29 cellular contexts compared by ENCODE assay signal in genomic region chr5:142532416-142533176, GRCh38.
"Had no signal": no experiment of that assay in that cellular context is flagged by ENCODE, and none has a peak within 500 bp of the region (broad histone marks: within the 10 kb centered on the region; RNA-seq: fewer than 3 reads in every experiment).

No MANE protein-coding gene starts in this region.

- H3K36me3 Mint-ChIP-seq: activated naive CD8-positive, alpha-beta T cell treated with anti-CD3 and anti-CD28 coated beads, Interleukin-2, amount 10 ng/mL, durations not matched to agents 7 days and 5 days; type B pancreatic cell had no signal

- ATAC-seq: activated CD4-positive, CD25-positive, alpha-beta regulatory T cell treated with anti-CD3 and anti-CD28 coated beads, Interleukin-2, amount 50 U/mL, for 24 hours; effector memory CD8-positive, alpha-beta T cell; gastroesophageal sphincter; left lung; naive thymus-derived CD4-positive, alpha-beta T cell; stimulated activated naive CD8-positive, alpha-beta T cell treated with anti-CD3 and anti-CD28 coated beads, Interleukin-15, amount 100 ng/mL, for 72 hours had no signal

- H3K36me3 ChIP-seq: ascending aorta, cardiac muscle cell, gastroesophageal sphincter, left lung, neural progenitor cell, spleen, uterus, WERI-Rb-1 had no signal

- H2AFZ ChIP-seq: neural progenitor cell had no signal

- H3K4me3 ChIP-seq: ascending aorta, cardiac muscle cell, gastroesophageal sphincter, left lung, neural progenitor cell, spleen, uterus had no signal

- H3K9ac ChIP-seq: neural progenitor cell had no signal

- H3K27me3 Mint-ChIP-seq: activated naive CD8-positive, alpha-beta T cell treated with anti-CD3 and anti-CD28 coated beads, Interleukin-2, amount 10 ng/mL, durations not matched to agents 7 days and 5 days; brain; naive thymus-derived CD4-positive, alpha-beta T cell; stimulated activated naive CD8-positive, alpha-beta T cell treated with anti-CD3 and anti-CD28 coated beads, Interleukin-15, amount 100 ng/mL, for 72 hours; type B pancreatic cell had no signal

- H3K4me1 ChIP-seq: ascending aorta, gastroesophageal sphincter, neural progenitor cell, uterus had no signal

- H3K27ac Mint-ChIP-seq: activated naive CD4-positive, alpha-beta T cell treated with anti-CD3 and anti-CD28 coated beads for 36 hours; activated naive CD8-positive, alpha-beta T cell treated with anti-CD3 and anti-CD28 coated beads, Interleukin-2, amount 10 ng/mL, durations not matched to agents 7 days and 5 days; brain; effector memory CD8-positive, alpha-beta T cell; naive thymus-derived CD4-positive, alpha-beta T cell; neural progenitor cell; stimulated activated naive CD8-positive, alpha-beta T cell treated with anti-CD3 and anti-CD28 coated beads, Interleukin-15, amount 100 ng/mL, for 72 hours; T-helper 1 cell treated with Interleukin-12 subunit alpha and Interleukin-12 subunit beta and Interleukin-4 antibody, amounts not matched to agents 30 μg/mL and 1 μg/mL, for 36 hours; type B pancreatic cell had no signal

- H3K4me2 ChIP-seq: neural progenitor cell had no signal

- H3K4me1 Mint-ChIP-seq: brain; neural progenitor cell; stimulated activated naive CD8-positive, alpha-beta T cell treated with anti-CD3 and anti-CD28 coated beads, Interleukin-15, amount 100 ng/mL, for 72 hours had no signal

- H3K9me3 Mint-ChIP-seq: effector memory CD8-positive, alpha-beta T cell; stimulated activated naive CD8-positive, alpha-beta T cell treated with anti-CD3 and anti-CD28 coated beads, Interleukin-15, amount 100 ng/mL, for 72 hours had no signal

- H3K27me3 ChIP-seq: ascending aorta, cardiac muscle cell, gastroesophageal sphincter, left lung, neural progenitor cell, spleen, uterus had no signal

- DNase-seq: activated CD4-positive, alpha-beta T cell treated with anti-CD3 and anti-CD28 coated beads for 48 hours; activated CD4-positive, alpha-beta T cell treated with anti-CD3 and anti-CD28 coated beads, Interleukin-2, amount 50 U/mL, for 48 hours; activated CD8-positive, alpha-beta memory T cell treated with anti-CD3 and anti-CD28 coated beads for 24 hours; activated effector memory CD4-positive, alpha-beta T cell treated with anti-CD3 and anti-CD28 coated beads, Interleukin-2, amount 50 U/mL, for 16 hours; activated naive CD4-positive, alpha-beta T cell treated with anti-CD3 and anti-CD28 coated beads for 36 hours; activated naive CD8-positive, alpha-beta T cell treated with anti-CD3 and anti-CD28 coated beads, Interleukin-2, amount 10 ng/mL, durations not matched to agents 7 days and 5 days; cortex of kidney; effector memory CD8-positive, alpha-beta T cell; erythroblast; left lung; mammary epithelial cell; midbrain; naive thymus-derived CD4-positive, alpha-beta T cell; occipital lobe; right cardiac atrium; spleen; stimulated activated naive CD8-positive, alpha-beta T cell treated with anti-CD3 and anti-CD28 coated beads, Interleukin-15, amount 100 ng/mL, for 72 hours; substantia nigra; T-helper 9 cell; uterus; WERI-Rb-1 had no signal

- H3K4me3 Mint-ChIP-seq: activated naive CD4-positive, alpha-beta T cell treated with anti-CD3 and anti-CD28 coated beads for 36 hours; activated naive CD8-positive, alpha-beta T cell treated with anti-CD3 and anti-CD28 coated beads, Interleukin-2, amount 10 ng/mL, durations not matched to agents 7 days and 5 days; brain; effector memory CD8-positive, alpha-beta T cell; naive thymus-derived CD4-positive, alpha-beta T cell; neural progenitor cell; stimulated activated naive CD8-positive, alpha-beta T cell treated with anti-CD3 and anti-CD28 coated beads, Interleukin-15, amount 100 ng/mL, for 72 hours; T-helper 1 cell treated with Interleukin-12 subunit alpha and Interleukin-12 subunit beta and Interleukin-4 antibody, amounts not matched to agents 30 μg/mL and 1 μg/mL, for 36 hours; type B pancreatic cell had no signal

- H3K27ac ChIP-seq: ascending aorta, cardiac muscle cell, gastroesophageal sphincter, left lung, neural progenitor cell, uterus, WERI-Rb-1 had no signal
